Comparison of ENCODE assay signal across 23 cellular contexts in genomic region chr3:195806916-195807231, GRCh38. TPM values are rescaled to one million over a fixed set of nuclear protein-coding genes. Genes with fewer than 3 reads are reported as not detected.
DNase-seq lines count a peak whose midpoint lies in the region; TF ChIP-seq lines count a peak whose summit lies in the region.
"Had no signal": no experiment of that assay in that cellular context is flagged by ENCODE, and none has a peak within 500 bp of the region (broad histone marks: within the 10 kb centered on the region; RNA-seq: fewer than 3 reads in every experiment).

No MANE protein-coding gene starts in this region.

- H3K9ac ChIP-seq in HUES6 (ENCODE audit: low read length), result no peak overlapping the region
- H3K9ac ChIP-seq: GM23248, KMS-11 had no signal

- peaks cover 4% of the 10 kb centered on the region; the same call in 1 of the 2 replicates for H3K27me3 ChIP-seq in HUES6 (ENCODE audit: control insufficient read depth, insufficient read depth, low read length)
- H3K27me3 ChIP-seq in sigmoid colon, result peaks cover 0 to 6% (median 0%) of the 10 kb centered on the region in 3 donors
- peaks cover 15% of the 10 kb centered on the region for H3K27me3 ChIP-seq in brain microvascular endothelial cell (replicated peaks)

- H3K27ac ChIP-seq in HUES6 (ENCODE audit: low read depth, low read length), result peak overlapping the region; percentile 66; the same call in 1 of the 2 replicates
- H3K27ac ChIP-seq in sigmoid colon, result peak overlapping the region in 1 of 4 donors; percentile 31
- H3K27ac ChIP-seq in brain microvascular endothelial cell, result no peak overlapping the region
- H3K27ac ChIP-seq: GM23248, KMS-11, PC-9 had no signal

- no peak overlapping the region for H3K4me3 Mint-ChIP-seq in activated CD4-positive, alpha-beta T cell treated with anti-CD3 and anti-CD28 coated beads, Interleukin-2, amount 10 ng/mL, durations not matched to agents 24 days and 14 days
- no peak overlapping the region for H3K4me3 Mint-ChIP-seq in endothelial cell (ENCODE audit: unreplicated experiment)
- H3K4me3 Mint-ChIP-seq: CD4-positive, CD25-positive, alpha-beta regulatory T cell had no signal

- peaks cover 14% of the 10 kb centered on the region for H3K36me3 Mint-ChIP-seq in activated CD4-positive, alpha-beta T cell treated with anti-CD3 and anti-CD28 coated beads, Interleukin-2, amount 10 ng/mL, durations not matched to agents 24 days and 14 days (ENCODE audit: low read depth)
- no peaks in the 10 kb centered on the region for H3K36me3 Mint-ChIP-seq in endothelial cell (ENCODE audit: low read depth, unreplicated experiment)

- H3K36me3 ChIP-seq in HUES6 (ENCODE audit: control insufficient read depth, insufficient read depth, low read length) (no peaks in the 10 kb centered on the region), sigmoid colon (no peaks in the 10 kb centered on the region), brain microvascular endothelial cell (replicated peaks) (no peaks in the 10 kb centered on the region)

- H3K9me3 Mint-ChIP-seq in activated CD4-positive, alpha-beta T cell treated with anti-CD3 and anti-CD28 coated beads, Interleukin-2, amount 10 ng/mL, durations not matched to agents 24 days and 14 days, result peaks cover 6% of the 10 kb centered on the region
- no peaks in the 10 kb centered on the region for H3K9me3 Mint-ChIP-seq in endothelial cell (ENCODE audit: unreplicated experiment)

- 83 to 93% methylated on average over 8 of the region's 8 CpGs for WGBS in sigmoid colon, 2 donors

- H3K4me1 Mint-ChIP-seq in activated CD4-positive, alpha-beta T cell treated with anti-CD3 and anti-CD28 coated beads, Interleukin-2, amount 10 ng/mL, durations not matched to agents 24 days and 14 days, result peaks cover 47% of the 10 kb centered on the region
- peaks cover 22% of the 10 kb centered on the region for H3K4me1 Mint-ChIP-seq in endothelial cell (ENCODE audit: unreplicated experiment)

- H3K4me1 ChIP-seq in HUES6 (ENCODE audit: control insufficient read depth, insufficient read depth, low read length) (peaks cover 75% of the 10 kb centered on the region), sigmoid colon (peaks cover 0 to 13% (median 7%) of the 10 kb centered on the region in 4 donors)

- intact Hi-C loops in activated CD4-positive, alpha-beta T cell treated with anti-CD3 and anti-CD28 coated beads, Interleukin-2, amount 10 ng/mL, durations not matched to agents 24 days and 14 days (cut with micrococcal nuclease), result no loop called here
- intact Hi-C loops in sigmoid colon (cut with DNase I), result no loop called here

- no peak for TF ChIP-seq EP300 in sigmoid colon (IDR thresholded peaks at IDR 0.05)

- DNase-seq in activated CD4-positive, alpha-beta T cell treated with anti-CD3 and anti-CD28 coated beads, Interleukin-2, amount 10 ng/mL, durations not matched to agents 24 days and 14 days, result no peak
- DNase-seq in activated CD4-positive, alpha-beta T cell treated with anti-CD3 and anti-CD28 coated beads for 48 hours, result no peak
- no peak for DNase-seq in endothelial cell (ENCODE audit: low spot score)
- DNase-seq in sigmoid colon, result peak; percentile 14
- DNase-seq in NCI-H2029 treated with DMSO at 0.1 percent for 48 hours (lab: John Stamatoyannopoulos, UW), result no peak
- no peak for DNase-seq in DMS53 treated with DMSO at 0.1 percent for 48 hours (lab: John Stamatoyannopoulos, UW; ENCODE audit: unreplicated experiment)
- no peak for DNase-seq in brain microvascular endothelial cell
- DNase-seq: 8988T, COR-L47, DMS 273 treated with DMSO at 0.1 percent for 48 hours, GF-D8, GM23248, NCI-H1048, NCI-H1436, NCI-H1930, NCI-H2171, NCI-H526, PC-9 had no signal

- H3K27ac Mint-ChIP-seq in activated CD4-positive, alpha-beta T cell treated with anti-CD3 and anti-CD28 coated beads, Interleukin-2, amount 10 ng/mL, durations not matched to agents 24 days and 14 days, result peak overlapping the region; percentile 87
- peak overlapping the region; percentile 73 for H3K27ac Mint-ChIP-seq in endothelial cell (ENCODE audit: unreplicated experiment)

- TF ChIP-seq CTCF in endothelial cell (IDR thresholded peaks at IDR 0.05; ENCODE audit: unreplicated experiment) (no peak), sigmoid colon (IDR thresholded peaks at IDR 0.05) (no peak), brain microvascular endothelial cell (IDR thresholded peaks at IDR 0.05; ENCODE audit: low read depth, low read length, missing control alignments) (no peak)

- H3K4me3 ChIP-seq in HUES6 (ENCODE audit: low read depth, low read length) (no peak overlapping the region), sigmoid colon (no peak overlapping the region), brain microvascular endothelial cell (ENCODE audit: low read depth, low read length) (no peak overlapping the region)
- H3K4me3 ChIP-seq: GM23248, PC-9 had no signal

- no peak for TF ChIP-seq POLR2A in sigmoid colon (IDR thresholded peaks at IDR 0.05)

- in situ Hi-C loops in brain microvascular endothelial cell (cut with HindIII; ENCODE audit: low pct_ligation_motif_present, low sequenced_read_pairs), result no loop called here

- no peaks in the 10 kb centered on the region for H3K27me3 Mint-ChIP-seq in activated CD4-positive, alpha-beta T cell treated with anti-CD3 and anti-CD28 coated beads, Interleukin-2, amount 10 ng/mL, durations not matched to agents 24 days and 14 days
- peaks cover 14% of the 10 kb centered on the region for H3K27me3 Mint-ChIP-seq in endothelial cell (ENCODE audit: unreplicated experiment)

- H3K9me3 ChIP-seq in HUES6 (ENCODE audit: control insufficient read depth, insufficient read depth, low read depth, low read length) (no peaks in the 10 kb centered on the region), sigmoid colon (no peaks in the 10 kb centered on the region)

RNA-seq across cellular contexts. Expression of gene MUC4, which starts 4.9 kb away (rescaled TPM):
- 0.68 and 0.90 TPM in 2 replicates for total RNA-seq in activated CD4-positive, alpha-beta T cell treated with anti-CD3 and anti-CD28 coated beads, Interleukin-2, amount 10 ng/mL, durations not matched to agents 24 days and 14 days
- total RNA-seq in endothelial cell (ENCODE audit: unreplicated experiment), result 0.05 TPM
- total RNA-seq in sigmoid colon, result 1 to 10 TPM in 1 of 4 donors, under 1 TPM in 2, not detected in 1; under 0.01 to 6.4 (median 0.36) TPM
- 100 to 1,000 TPM in 1 of 3 donors, 1 to 10 TPM in 2; 8.4 to 195 (median 8.8) TPM for polyA plus RNA-seq in sigmoid colon
- total RNA-seq: CD4-positive, CD25-positive, alpha-beta regulatory T cell; GM23248; MCF 10A had no signal
- polyA plus RNA-seq: AG04450; CD4-positive, CD25-positive, alpha-beta regulatory T cell; GM23248 had no signal
